22 cellular contexts compared by ENCODE assay signal in genomic region chr14:31909977-31910376, GRCh38.
A peak's percentile ranks its signal among the peaks of the same experiment; 100 is the strongest.
DNase-seq lines count a peak whose midpoint lies in the region; ATAC-seq, FAIRE-seq and TF ChIP-seq lines count a peak whose summit lies in the region.
"Had no signal": no experiment of that assay in that cellular context is flagged by ENCODE, and none has a peak within 500 bp of the region (broad histone marks: within the 10 kb centered on the region; RNA-seq: fewer than 3 reads in every experiment).

No MANE protein-coding gene starts in this region.

- in situ Hi-C loops in IMR-90 (cut with MboI; ENCODE audit: low sequenced_read_pairs) = no loop called here

- H3K36me3 Mint-ChIP-seq in endodermal cell (ENCODE audit: low read depth) = peaks cover 2% of the 10 kb centered on the region
- H3K36me3 Mint-ChIP-seq: CD14-positive monocyte had no signal

- WGBS in A549 (ENCODE audit: missing lambda C conversion rate) = 87% methylated on average over 3 of the region's 3 CpGs
- WGBS in IMR-90 (ENCODE audit: extremely low coverage in 2 of 2, insufficient read length in 1 of 2), 2 experiments = no CpG with 5 or more reads among the region's 3 CpGs
- WGBS in endodermal cell (ENCODE audit: insufficient coverage in 1 of 2, insufficient read length in 1 of 2), 2 experiments = 95% methylated on average over 3 of the region's 3 CpGs; no CpG with 5 or more reads in 1 of the 2 experiments
- 94 to 96% methylated on average over 3 of the region's 3 CpGs for WGBS in thyroid gland, 2 donors

- H3K4me3 ChIP-seq in A549 (no peak overlapping the region), IMR-90 (ENCODE audit: insufficient read depth, low read depth, low read length) (no peak overlapping the region), endodermal cell (ENCODE audit: low read length) (peak overlapping the region; percentile 59), thyroid gland (replicated peaks in 1 of 3) (no peak overlapping the region)
- H3K4me3 ChIP-seq: BLaER1 treated with 17β-estradiol and CSF1 and Interleukin-3, amounts not matched to agents 10 nM and 100 nM; GM23338 had no signal

- H4K5ac ChIP-seq in IMR-90 (ENCODE audit: low read depth, low read length) = no peak overlapping the region

- no peaks in the 10 kb centered on the region for H3K4me1 ChIP-seq in A549
- H3K4me1 ChIP-seq in IMR-90 (ENCODE audit: control insufficient read depth, insufficient read depth, low read length) = no peaks in the 10 kb centered on the region
- no peaks in the 10 kb centered on the region for H3K4me1 ChIP-seq in endodermal cell (ENCODE audit: control insufficient read depth, insufficient read depth, low read length)
- no peaks in the 10 kb centered on the region for H3K4me1 ChIP-seq in thyroid gland
- H3K4me1 ChIP-seq: BE2C; BLaER1 treated with 17β-estradiol and CSF1 and Interleukin-3, amounts not matched to agents 10 nM and 100 nM had no signal

- dilution Hi-C loops in IMR-90 (cut with HindIII; ENCODE audit: low sequenced_read_pairs, unreplicated experiment) = no loop called here

- H4K91ac ChIP-seq in IMR-90 (ENCODE audit: insufficient read depth, low read depth, low read length) = no peak overlapping the region

- H3K9me3 Mint-ChIP-seq in endodermal cell = peaks cover 39% of the 10 kb centered on the region

- no peaks in the 10 kb centered on the region for H4K20me1 ChIP-seq in IMR-90 (ENCODE audit: insufficient read depth, low read length)
- H4K20me1 ChIP-seq: BLaER1 treated with 17β-estradiol and CSF1 and Interleukin-3, amounts not matched to agents 10 nM and 100 nM had no signal

- H3K4me2 ChIP-seq in A549 (no peak overlapping the region), IMR-90 (ENCODE audit: low read depth, low read length) (no peak overlapping the region)
- H3K4me2 ChIP-seq: BLaER1 treated with 17β-estradiol and CSF1 and Interleukin-3, amounts not matched to agents 10 nM and 100 nM; GM23338 had no signal

- no peak for TF ChIP-seq EP300 in A549 (IDR thresholded peaks at IDR 0.05)

- no peak overlapping the region for H3K4ac ChIP-seq in IMR-90 (ENCODE audit: low read depth, low read length)

- H2AK5ac ChIP-seq in IMR-90 (ENCODE audit: low read depth, low read length) = no peak overlapping the region

- no peak for DNase-seq in A549 (ENCODE audit: low read depth in 1 of 2, low spot score in 1 of 2)
- no peak for DNase-seq in IMR-90
- DNase-seq in endodermal cell = no peak
- DNase-seq in NCI-H1048 (lab: John Stamatoyannopoulos, UW) = no peak
- DNase-seq in thyroid gland = no peak
- no peak for DNase-seq in NOMO-1 treated with dmso at 0.1 percent for 144 hours (lab: John Stamatoyannopoulos, UW; ENCODE audit: unreplicated experiment)
- DNase-seq: ACHN; AML-193; BE2C; CD4-positive, alpha-beta T cell; CD8-positive, alpha-beta memory T cell; DMS53; DMS79 treated with DMSO at 0.1 percent for 48 hours; GF-D8; H9 had no signal

- H3K36me3 ChIP-seq in IMR-90 (ENCODE audit: control insufficient read depth, insufficient read depth, low read length) (no peaks in the 10 kb centered on the region), endodermal cell (ENCODE audit: control insufficient read depth, insufficient read depth, low read length) (no peaks in the 10 kb centered on the region), thyroid gland (no peaks in the 10 kb centered on the region)
- H3K36me3 ChIP-seq: BE2C had no signal

- TF ChIP-seq POLR2A in A549 (IDR thresholded peaks at IDR 0.05; ENCODE audit: low read length) (no peak), IMR-90 (IDR thresholded peaks at IDR 0.05; ENCODE audit: low read depth, low read length) (no peak), thyroid gland (IDR thresholded peaks at IDR 0.05) (no peak)

- ATAC-seq in A549 (no peak), IMR-90 (ENCODE audit: low read depth) (no peak)
- ATAC-seq: GM23338, HCT116 had no signal

- H3K18ac ChIP-seq in IMR-90 (ENCODE audit: low read depth, low read length) = no peak overlapping the region

- no peak for TF ChIP-seq CTCF in A549 (IDR thresholded peaks at IDR 0.05)
- no peak for TF ChIP-seq CTCF in IMR-90 (conservative IDR thresholded peaks at IDR 0.05; ENCODE audit: low read depth, low read length)
- TF ChIP-seq CTCF in endodermal cell (conservative IDR thresholded peaks at IDR 0.05) = no peak
- TF ChIP-seq CTCF in thyroid gland (IDR thresholded peaks at IDR 0.05) = no peak

- intact Hi-C loops in IMR-90 (cut with micrococcal nuclease) = no loop called here
- intact Hi-C loops in thyroid gland (cut with DNase I) = no loop called here

- POLR2A ChIA-PET in A549 (lab: Yijun Ruan, JAX) = no interaction called here
- POLR2A ChIA-PET in IMR-90 (lab: Charles Lee; ENCODE audit: unreplicated experiment) = no interaction called here

- no peaks in the 10 kb centered on the region for H3K27me3 Mint-ChIP-seq in endodermal cell (ENCODE audit: insufficient read depth)
- H3K27me3 Mint-ChIP-seq: CD4-positive, alpha-beta T cell had no signal

- FAIRE-seq in A204.1 (lab: Jason Lieb, UNC) (peak; percentile 14), A549 (lab: Jason Lieb, UNC) (no peak)
- FAIRE-seq: GM12891, GM18507 had no signal

- H3K9me3 ChIP-seq in A549 (peaks cover 13% of the 10 kb centered on the region; the same call in 1 of the 3 replicates), IMR-90 (ENCODE audit: control insufficient read depth, insufficient read depth, low read length) (peaks cover 6% of the 10 kb centered on the region), endodermal cell (ENCODE audit: control insufficient read depth, low read length) (peaks cover 50% of the 10 kb centered on the region), thyroid gland (no peaks in the 10 kb centered on the region)
- H3K9me3 ChIP-seq: BE2C had no signal

- TF ChIP-seq RAD21 in A549 (conservative IDR thresholded peaks at IDR 0.05 in 1 of 2, IDR thresholded peaks at IDR 0.05 in 1 of 2) (no peak), IMR-90 (IDR thresholded peaks at IDR 0.05; ENCODE audit: low read length) (no peak)

- H3K79me1 ChIP-seq in IMR-90 (ENCODE audit: low read depth in 1 of 2, low read length in 2 of 2) = no peaks in the 10 kb centered on the region

- no TSS peak for BruUV-seq in IMR-90 (replicated peaks; lab: Mats Ljungman, UMichigan)

- H3K27ac Mint-ChIP-seq in endodermal cell = no peak overlapping the region
- H3K27ac Mint-ChIP-seq: CD14-positive monocyte; CD4-positive, alpha-beta T cell; CD8-positive, alpha-beta memory T cell; GM23338; H9 had no signal

- no peak overlapping the region for H2AK9ac ChIP-seq in IMR-90 (replicated peaks; ENCODE audit: low read depth, low read length, poor library complexity)

- no peak overlapping the region for H2BK20ac ChIP-seq in IMR-90 (ENCODE audit: low read depth, low read length)

- no peaks in the 10 kb centered on the region for H3K4me1 Mint-ChIP-seq in endodermal cell
- H3K4me1 Mint-ChIP-seq: CD14-positive monocyte; CD8-positive, alpha-beta memory T cell; GM23338 had no signal

- CTCF ChIA-PET in A549 (lab: Yijun Ruan, JAX) = no interaction called here
- CTCF ChIA-PET in IMR-90 (lab: Yijun Ruan, JAX) = interaction anchor here (0.7 kb wide), 1 partner anchor 128 kb away, joined by 3 read pairs; no protein-coding TSS in a partner anchor

- no peak overlapping the region for H2AFZ ChIP-seq in IMR-90 (replicated peaks; ENCODE audit: low read length, poor library complexity)
- H2AFZ ChIP-seq: GM23338 had no signal

- no peak overlapping the region for H3K14ac ChIP-seq in IMR-90 (replicated peaks; ENCODE audit: low read depth, low read length)

- H2BK15ac ChIP-seq in IMR-90 (ENCODE audit: low read depth, low read length) = no peak overlapping the region

- no peak overlapping the region for H2BK120ac ChIP-seq in IMR-90 (ENCODE audit: low read depth, low read length)

- H3K27me3 ChIP-seq in IMR-90 (ENCODE audit: control insufficient read depth, insufficient read depth, low read length) (no peaks in the 10 kb centered on the region), endodermal cell (ENCODE audit: control insufficient read depth, insufficient read depth, low read length, poor library complexity, severe bottlenecking) (no peaks in the 10 kb centered on the region), thyroid gland (no peaks in the 10 kb centered on the region)
- H3K27me3 ChIP-seq: BE2C; BLaER1 treated with 17β-estradiol and CSF1 and Interleukin-3, amounts not matched to agents 10 nM and 100 nM had no signal

- no peak overlapping the region for H3K23ac ChIP-seq in IMR-90 (ENCODE audit: low read depth, low read length)

- H3K27ac ChIP-seq in A549 (no peak overlapping the region), IMR-90 (ENCODE audit: insufficient read depth, low read length) (no peak overlapping the region), endodermal cell (ENCODE audit: low read depth, low read length) (no peak overlapping the region), thyroid gland (no peak overlapping the region)
- H3K27ac ChIP-seq: BLaER1 treated with 17β-estradiol and CSF1 and Interleukin-3, amounts not matched to agents 10 nM and 100 nM had no signal

- H3K4me3 Mint-ChIP-seq in endodermal cell = no peak overlapping the region
- H3K4me3 Mint-ChIP-seq: CD14-positive monocyte; CD4-positive, alpha-beta T cell; CD8-positive, alpha-beta memory T cell; GM23338; H9 had no signal

- H4K8ac ChIP-seq in IMR-90 (ENCODE audit: low read depth in 2 of 2, low read length in 2 of 2) = no peak overlapping the region

- H3K9me1 ChIP-seq in IMR-90 (ENCODE audit: insufficient read depth, low read length) = no peaks in the 10 kb centered on the region

- H3K56ac ChIP-seq in IMR-90 (ENCODE audit: extremely low read depth, insufficient read depth, low read length) = no peak overlapping the region

- H2BK5ac ChIP-seq in IMR-90 (ENCODE audit: low read depth, low read length, poor library complexity, severe bottlenecking) = no peak overlapping the region

- H3K9ac ChIP-seq in IMR-90 (ENCODE audit: low read depth, low read length) = no peak overlapping the region
- H3K9ac ChIP-seq in endodermal cell (ENCODE audit: extremely low read depth, low read length, poor library complexity, severe bottlenecking) = no peak overlapping the region
- H3K9ac ChIP-seq: BLaER1 treated with 17β-estradiol and CSF1 and Interleukin-3, amounts not matched to agents 10 nM and 100 nM had no signal

TF ChIP-seq in A549, 52 proteins besides CTCF, POLR2A, EP300 and RAD21 (continues in another document):
- peak; percentile 59 for TF ChIP-seq MAFK (IDR thresholded peaks at IDR 0.05; ENCODE audit: partially characterized antibody)
- no peak for TF ChIP-seq MAX (IDR thresholded peaks at IDR 0.05)

TF ChIP-seq in IMR-90, 13 proteins besides CTCF, POLR2A, EP300 and RAD21:
- TF ChIP-seq MAFK (IDR thresholded peaks at IDR 0.05; ENCODE audit: low read depth, low read length) (peak; percentile 16; the same call in 1 of the 2 replicates), NFE2L2 (IDR thresholded peaks at IDR 0.05; ENCODE audit: low read depth, low read length) (no peak)
